Comparison of ENCODE assay signal across 1 cellular context in the genomic region with DNA sequence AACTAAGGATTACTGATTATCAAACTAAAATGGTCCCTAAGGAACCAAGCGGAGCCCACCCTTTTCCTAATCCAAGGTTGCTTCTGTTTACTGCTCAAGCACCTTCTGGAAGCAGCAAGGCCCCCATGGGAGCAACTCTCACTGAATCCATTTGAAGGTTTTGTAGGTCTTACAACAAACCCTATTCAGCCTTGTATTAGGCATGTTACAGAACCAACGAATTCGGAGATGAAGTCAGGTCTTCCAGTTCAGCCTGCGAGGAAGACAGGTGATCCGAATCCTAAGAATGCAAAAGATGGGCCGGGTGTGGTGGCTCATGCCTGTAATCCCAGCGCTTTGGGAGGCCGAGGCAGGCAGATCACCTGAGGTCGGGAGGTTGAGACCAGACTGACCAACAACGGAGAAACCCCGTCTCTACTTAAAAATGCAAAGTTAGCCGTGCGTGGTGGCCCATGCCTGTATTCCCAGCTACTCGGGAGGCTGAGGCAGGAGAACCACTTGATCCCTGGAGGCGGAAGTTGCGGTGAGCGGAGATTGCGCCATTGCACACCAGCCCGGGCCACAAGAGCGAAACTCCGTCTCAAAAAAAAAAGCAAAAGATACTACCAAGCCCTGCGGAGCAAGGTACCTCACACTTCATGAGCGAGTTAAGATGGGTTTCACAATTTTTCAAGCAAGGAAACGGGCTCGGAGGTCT.
TF ChIP-seq lines count a peak whose summit lies in the region.

No MANE protein-coding gene starts in this region.

TF ChIP-seq in GM23338, 12 proteins besides CTCF, POLR2A, EP300 and RAD21 (continued from another document):
- TF ChIP-seq, protein P1, sequence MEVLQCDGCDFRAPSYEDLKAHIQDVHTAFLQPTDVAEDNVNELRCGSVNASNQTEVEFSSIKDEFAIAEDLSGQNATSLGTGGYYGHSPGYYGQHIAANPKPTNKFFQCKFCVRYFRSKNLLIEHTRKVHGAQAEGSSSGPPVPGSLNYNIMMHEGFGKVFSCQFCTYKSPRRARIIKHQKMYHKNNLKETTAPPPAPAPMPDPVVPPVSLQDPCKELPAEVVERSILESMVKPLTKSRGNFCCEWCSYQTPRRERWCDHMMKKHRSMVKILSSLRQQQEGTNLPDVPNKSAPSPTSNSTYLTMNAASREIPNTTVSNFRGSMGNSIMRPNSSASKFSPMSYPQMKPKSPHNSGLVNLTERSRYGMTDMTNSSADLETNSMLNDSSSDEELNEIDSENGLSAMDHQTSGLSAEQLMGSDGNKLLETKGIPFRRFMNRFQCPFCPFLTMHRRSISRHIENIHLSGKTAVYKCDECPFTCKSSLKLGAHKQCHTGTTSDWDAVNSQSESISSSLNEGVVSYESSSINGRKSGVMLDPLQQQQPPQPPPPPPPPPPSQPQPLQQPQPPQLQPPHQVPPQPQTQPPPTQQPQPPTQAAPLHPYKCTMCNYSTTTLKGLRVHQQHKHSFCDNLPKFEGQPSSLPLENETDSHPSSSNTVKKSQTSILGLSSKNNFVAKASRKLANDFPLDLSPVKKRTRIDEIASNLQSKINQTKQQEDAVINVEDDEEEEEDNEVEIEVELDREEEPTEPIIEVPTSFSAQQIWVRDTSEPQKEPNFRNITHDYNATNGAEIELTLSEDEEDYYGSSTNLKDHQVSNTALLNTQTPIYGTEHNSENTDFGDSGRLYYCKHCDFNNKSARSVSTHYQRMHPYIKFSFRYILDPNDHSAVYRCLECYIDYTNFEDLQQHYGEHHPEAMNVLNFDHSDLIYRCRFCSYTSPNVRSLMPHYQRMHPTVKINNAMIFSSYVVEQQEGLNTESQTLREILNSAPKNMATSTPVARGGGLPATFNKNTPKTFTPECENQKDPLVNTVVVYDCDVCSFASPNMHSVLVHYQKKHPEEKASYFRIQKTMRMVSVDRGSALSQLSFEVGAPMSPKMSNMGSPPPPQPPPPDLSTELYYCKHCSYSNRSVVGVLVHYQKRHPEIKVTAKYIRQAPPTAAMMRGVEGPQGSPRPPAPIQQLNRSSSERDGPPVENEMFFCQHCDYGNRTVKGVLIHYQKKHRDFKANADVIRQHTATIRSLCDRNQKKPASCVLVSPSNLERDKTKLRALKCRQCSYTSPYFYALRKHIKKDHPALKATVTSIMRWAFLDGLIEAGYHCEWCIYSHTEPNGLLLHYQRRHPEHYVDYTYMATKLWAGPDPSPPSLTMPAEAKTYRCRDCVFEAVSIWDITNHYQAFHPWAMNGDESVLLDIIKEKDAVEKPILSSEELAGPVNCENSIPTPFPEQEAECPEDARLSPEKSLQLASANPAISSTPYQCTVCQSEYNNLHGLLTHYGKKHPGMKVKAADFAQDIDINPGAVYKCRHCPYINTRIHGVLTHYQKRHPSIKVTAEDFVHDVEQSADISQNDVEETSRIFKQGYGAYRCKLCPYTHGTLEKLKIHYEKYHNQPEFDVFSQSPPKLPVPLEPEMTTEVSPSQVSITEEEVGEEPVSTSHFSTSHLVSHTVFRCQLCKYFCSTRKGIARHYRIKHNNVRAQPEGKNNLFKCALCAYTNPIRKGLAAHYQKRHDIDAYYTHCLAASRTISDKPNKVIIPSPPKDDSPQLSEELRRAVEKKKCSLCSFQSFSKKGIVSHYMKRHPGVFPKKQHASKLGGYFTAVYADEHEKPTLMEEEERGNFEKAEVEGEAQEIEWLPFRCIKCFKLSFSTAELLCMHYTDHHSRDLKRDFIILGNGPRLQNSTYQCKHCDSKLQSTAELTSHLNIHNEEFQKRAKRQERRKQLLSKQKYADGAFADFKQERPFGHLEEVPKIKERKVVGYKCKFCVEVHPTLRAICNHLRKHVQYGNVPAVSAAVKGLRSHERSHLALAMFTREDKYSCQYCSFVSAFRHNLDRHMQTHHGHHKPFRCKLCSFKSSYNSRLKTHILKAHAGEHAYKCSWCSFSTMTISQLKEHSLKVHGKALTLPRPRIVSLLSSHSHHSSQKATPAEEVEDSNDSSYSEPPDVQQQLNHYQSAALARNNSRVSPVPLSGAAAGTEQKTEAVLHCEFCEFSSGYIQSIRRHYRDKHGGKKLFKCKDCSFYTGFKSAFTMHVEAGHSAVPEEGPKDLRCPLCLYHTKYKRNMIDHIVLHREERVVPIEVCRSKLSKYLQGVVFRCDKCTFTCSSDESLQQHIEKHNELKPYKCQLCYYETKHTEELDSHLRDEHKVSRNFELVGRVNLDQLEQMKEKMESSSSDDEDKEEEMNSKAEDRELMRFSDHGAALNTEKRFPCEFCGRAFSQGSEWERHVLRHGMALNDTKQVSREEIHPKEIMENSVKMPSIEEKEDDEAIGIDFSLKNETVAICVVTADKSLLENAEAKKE (CRISPR knock-in tag; IDR thresholded peaks at IDR 0.05) = no peak
- no peak for TF ChIP-seq ZNF331 (CRISPR knock-in tag; IDR thresholded peaks at IDR 0.05; ENCODE audit: low read depth)
- TF ChIP-seq, protein P2, sequence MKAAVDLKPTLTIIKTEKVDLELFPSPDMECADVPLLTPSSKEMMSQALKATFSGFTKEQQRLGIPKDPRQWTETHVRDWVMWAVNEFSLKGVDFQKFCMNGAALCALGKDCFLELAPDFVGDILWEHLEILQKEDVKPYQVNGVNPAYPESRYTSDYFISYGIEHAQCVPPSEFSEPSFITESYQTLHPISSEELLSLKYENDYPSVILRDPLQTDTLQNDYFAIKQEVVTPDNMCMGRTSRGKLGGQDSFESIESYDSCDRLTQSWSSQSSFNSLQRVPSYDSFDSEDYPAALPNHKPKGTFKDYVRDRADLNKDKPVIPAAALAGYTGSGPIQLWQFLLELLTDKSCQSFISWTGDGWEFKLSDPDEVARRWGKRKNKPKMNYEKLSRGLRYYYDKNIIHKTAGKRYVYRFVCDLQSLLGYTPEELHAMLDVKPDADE (IDR thresholded peaks at IDR 0.05) = no peak
